Comparison of ENCODE assay signal across 29 cellular contexts in the genomic region with DNA sequence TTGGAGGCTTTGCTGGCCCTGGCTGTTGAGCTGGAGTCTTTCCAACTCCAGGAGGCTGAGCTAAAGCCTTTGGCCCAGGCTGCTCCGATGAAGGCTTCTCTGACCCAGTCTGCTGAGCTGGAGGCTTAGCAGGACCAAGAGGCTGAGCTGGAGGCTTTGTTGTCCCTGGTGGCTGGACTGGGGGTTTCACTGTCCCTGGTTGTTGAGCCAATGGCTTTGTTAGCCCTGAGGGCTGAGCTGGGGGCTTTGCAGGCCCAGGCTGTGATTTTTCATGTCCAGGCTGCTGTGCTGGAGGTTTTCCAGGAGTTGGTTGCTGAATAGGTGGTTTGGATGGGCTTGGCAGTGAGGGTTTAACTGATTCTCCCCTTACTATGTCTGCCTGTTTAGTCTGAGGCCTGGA. TPM values are rescaled to one million over a fixed set of nuclear protein-coding genes. Genes with fewer than 3 reads are reported as not detected.
"Had no signal": no experiment of that assay in that cellular context is flagged by ENCODE, and none has a peak within 500 bp of the region (broad histone marks: within the 10 kb centered on the region; RNA-seq: fewer than 3 reads in every experiment).

No MANE protein-coding gene starts in this region.

- H3K4me1 ChIP-seq: colonic mucosa, heart left ventricle, testis, vagina had no signal

- H3K27ac ChIP-seq: colonic mucosa, heart left ventricle, ovary, skin epidermis, testis, vagina had no signal

- H3K27ac Mint-ChIP-seq: activated naive CD8-positive, alpha-beta T cell; immature natural killer cell; mesothelial cell of epicardium; naive B cell; nephron progenitor cell; progenitor cell of endocrine pancreas; T-helper 2 cell treated with Interferon-gamma antibody and Interleukin-4, amounts not matched to agents 5 μg/mL and 100 μg/mL, for 36 hours had no signal

- H3K36me3 Mint-ChIP-seq: activated naive CD8-positive, alpha-beta T cell; immature natural killer cell; naive B cell had no signal

- H3K4me1 Mint-ChIP-seq: immature natural killer cell, naive B cell, nephron progenitor cell had no signal

- ATAC-seq: heart left ventricle, sciatic nerve had no signal

- H3K4me3 ChIP-seq: colonic mucosa, heart left ventricle, ovary, skin epidermis, testis, vagina had no signal

- H3K27me3 ChIP-seq: colonic mucosa, heart left ventricle, ovary, testis, vagina had no signal

- H3K36me3 ChIP-seq: colonic mucosa, heart left ventricle, ovary had no signal

- H3K4me3 Mint-ChIP-seq: activated naive CD8-positive, alpha-beta T cell; immature natural killer cell; mesothelial cell of epicardium; naive B cell; nephron progenitor cell; T-helper 2 cell treated with Interferon-gamma antibody and Interleukin-4, amounts not matched to agents 5 μg/mL and 100 μg/mL, for 36 hours had no signal

- H3K9me3 Mint-ChIP-seq: mesothelial cell of epicardium; nephron progenitor cell; T-helper 2 cell treated with Interferon-gamma antibody and Interleukin-4, amounts not matched to agents 5 μg/mL and 100 μg/mL, for 36 hours had no signal

- H3K9me3 ChIP-seq: colonic mucosa, heart left ventricle, ovary, testis, vagina had no signal

- DNase-seq: activated CD4-positive, alpha-beta T cell treated with anti-CD3 and anti-CD28 coated beads for 4 hours; activated CD4-positive, alpha-beta T cell treated with anti-CD3 and anti-CD28 coated beads, Interleukin-2, amount 50 U/mL, for 48 hours; activated CD8-positive, alpha-beta memory T cell treated with anti-CD3 and anti-CD28 coated beads for 24 hours; activated effector memory CD4-positive, alpha-beta T cell treated with Interleukin-2 at 50 U/mL for 16 hours; activated naive CD4-positive, alpha-beta T cell treated with Interleukin-2 at 50 U/mL for 16 hours; cerebellar nuclear complex; colonic mucosa; effector CD8-positive, alpha-beta T cell; erythroblast; heart left ventricle; hypothalamus; immature natural killer cell; kidney; left colon; mammary epithelial cell; naive B cell; nephron progenitor cell; ovary; stimulated activated naive CD4-positive, alpha-beta T cell treated with Interleukin-2 at 50 U/mL for 16 hours; T-helper 1 cell; testis; trophoblast cell had no signal

- H3K27me3 Mint-ChIP-seq: progenitor cell of endocrine pancreas had no signal

RNA-seq across cellular contexts. Expression of gene PCLO, which starts 7.3 kb away (rescaled TPM):
- polyA plus RNA-seq: immature natural killer cell had no signal
